ENCODE assay signal across 1 cellular context in genomic region chr1:151968058-151968457, GRCh38.
TF ChIP-seq lines count a peak whose summit lies in the region.

No MANE protein-coding gene starts in this region.

TF ChIP-seq in IMR-90, 13 proteins besides CTCF, POLR2A, EP300 and RAD21 (continued from another document):
- TF ChIP-seq CEBPB (IDR thresholded peaks at IDR 0.05; ENCODE audit: low read depth, low read length) = no peak
- TF ChIP-seq RFX5 (IDR thresholded peaks at IDR 0.05; ENCODE audit: low read depth, low read length) = no peak
- TF ChIP-seq SMC3 (IDR thresholded peaks at IDR 0.05; ENCODE audit: low read depth, low read length) = peak; percentile 77
- TF ChIP-seq USF2 (IDR thresholded peaks at IDR 0.05; ENCODE audit: low read depth, low read length) = no peak
- TF ChIP-seq NFE2L2 (IDR thresholded peaks at IDR 0.05; ENCODE audit: low read depth, low read length) = no peak
- no peak for TF ChIP-seq RCOR1 (IDR thresholded peaks at IDR 0.05; ENCODE audit: insufficient replicate concordance, low read length)
- no peak for TF ChIP-seq ELK1 (IDR thresholded peaks at IDR 0.05; ENCODE audit: borderline replicate concordance, low read depth, low read length)
